2 cellular contexts compared by ENCODE assay signal in the genomic region with DNA sequence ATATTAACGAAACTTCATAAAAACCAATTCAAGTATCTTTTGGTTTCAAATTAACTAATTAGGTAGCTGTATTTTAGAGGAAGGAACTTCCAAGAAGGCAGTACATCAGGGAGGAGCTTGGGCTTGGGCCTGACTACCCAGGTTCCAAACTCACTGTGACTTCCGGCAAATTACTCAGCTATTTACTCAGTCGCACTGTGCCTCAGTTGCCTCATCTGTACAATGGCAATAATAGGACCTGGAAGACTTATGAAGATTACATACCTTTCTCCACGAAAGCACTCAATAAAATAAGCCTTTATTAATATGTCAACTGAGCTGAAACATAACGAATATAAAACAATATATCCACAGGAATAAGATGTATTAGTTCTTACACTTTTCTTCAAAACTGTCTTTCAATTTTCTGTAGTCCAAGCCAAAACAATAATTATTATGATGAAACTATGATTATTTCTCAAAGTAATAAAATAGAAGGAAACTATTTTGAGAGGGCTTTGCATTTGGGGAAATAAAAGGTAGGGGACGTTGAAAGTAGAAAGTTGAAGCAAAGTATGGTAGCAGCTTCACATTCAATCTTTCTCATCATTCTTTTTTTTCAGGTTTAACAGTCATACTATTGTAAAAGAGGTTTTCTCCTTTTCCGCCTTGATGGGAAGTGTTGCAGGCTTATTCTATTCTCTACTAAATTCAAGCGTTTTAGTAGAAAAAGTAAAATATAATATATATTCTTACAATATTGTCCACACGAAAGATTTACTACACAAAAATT.
TF ChIP-seq lines count a peak whose summit lies in the region.

No MANE protein-coding gene starts in this region.

TF ChIP-seq in A549, 52 proteins besides CTCF, POLR2A, EP300 and RAD21 (continued from another document):
- TF ChIP-seq, protein P1, sequence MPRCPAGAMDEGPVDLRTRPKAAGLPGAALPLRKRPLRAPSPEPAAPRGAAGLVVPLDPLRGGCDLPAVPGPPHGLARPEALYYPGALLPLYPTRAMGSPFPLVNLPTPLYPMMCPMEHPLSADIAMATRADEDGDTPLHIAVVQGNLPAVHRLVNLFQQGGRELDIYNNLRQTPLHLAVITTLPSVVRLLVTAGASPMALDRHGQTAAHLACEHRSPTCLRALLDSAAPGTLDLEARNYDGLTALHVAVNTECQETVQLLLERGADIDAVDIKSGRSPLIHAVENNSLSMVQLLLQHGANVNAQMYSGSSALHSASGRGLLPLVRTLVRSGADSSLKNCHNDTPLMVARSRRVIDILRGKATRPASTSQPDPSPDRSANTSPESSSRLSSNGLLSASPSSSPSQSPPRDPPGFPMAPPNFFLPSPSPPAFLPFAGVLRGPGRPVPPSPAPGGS (IDR thresholded peaks at IDR 0.05) = no peak
- TF ChIP-seq TP53 (CRISPR knock-in tag; IDR thresholded peaks at IDR 0.05) (no peak), SMC3 (IDR thresholded peaks at IDR 0.05) (no peak), NPAS2 (CRISPR knock-in tag; IDR thresholded peaks at IDR 0.05; ENCODE audit: borderline replicate concordance) (no peak), RFX5 (IDR thresholded peaks at IDR 0.05) (no peak), CEBPB (IDR thresholded peaks at IDR 0.05) (no peak), HOXA7 (CRISPR knock-in tag; IDR thresholded peaks at IDR 0.05) (no peak), CHD4 (IDR thresholded peaks at IDR 0.05; ENCODE audit: borderline replicate concordance) (no peak), ZNF302 (CRISPR knock-in tag; IDR thresholded peaks at IDR 0.05) (no peak), GATA3 (IDR thresholded peaks at IDR 0.05; ENCODE audit: borderline replicate concordance) (no peak)

TF ChIP-seq in IMR-90, 13 proteins besides CTCF, POLR2A, EP300 and RAD21 (continued from another document):
- TF ChIP-seq, protein P2, sequence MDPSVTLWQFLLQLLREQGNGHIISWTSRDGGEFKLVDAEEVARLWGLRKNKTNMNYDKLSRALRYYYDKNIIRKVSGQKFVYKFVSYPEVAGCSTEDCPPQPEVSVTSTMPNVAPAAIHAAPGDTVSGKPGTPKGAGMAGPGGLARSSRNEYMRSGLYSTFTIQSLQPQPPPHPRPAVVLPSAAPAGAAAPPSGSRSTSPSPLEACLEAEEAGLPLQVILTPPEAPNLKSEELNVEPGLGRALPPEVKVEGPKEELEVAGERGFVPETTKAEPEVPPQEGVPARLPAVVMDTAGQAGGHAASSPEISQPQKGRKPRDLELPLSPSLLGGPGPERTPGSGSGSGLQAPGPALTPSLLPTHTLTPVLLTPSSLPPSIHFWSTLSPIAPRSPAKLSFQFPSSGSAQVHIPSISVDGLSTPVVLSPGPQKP (IDR thresholded peaks at IDR 0.05; ENCODE audit: borderline replicate concordance, low read depth, low read length) = no peak
- no peak for TF ChIP-seq MXI1 (IDR thresholded peaks at IDR 0.05; ENCODE audit: borderline replicate concordance, low read depth, low read length)
